15 cellular contexts compared by ENCODE assay signal in genomic region chr9:114685951-114686350, GRCh38. TPM values are rescaled to one million over a fixed set of nuclear protein-coding genes. Genes with fewer than 3 reads are reported as not detected.
A peak's percentile ranks its signal among the peaks of the same experiment; 100 is the strongest.
DNase-seq lines count a peak whose midpoint lies in the region; ATAC-seq lines count a peak whose summit lies in the region.
"Had no signal": no experiment of that assay in that cellular context is flagged by ENCODE, and none has a peak within 500 bp of the region (broad histone marks: within the 10 kb centered on the region; RNA-seq: fewer than 3 reads in every experiment).

No MANE protein-coding gene starts in this region.

- peaks cover 2% of the 10 kb centered on the region for H3K27me3 Mint-ChIP-seq in activated naive CD4-positive, alpha-beta T cell treated with anti-CD3 and anti-CD28 coated beads, Interleukin-2, amount 50 U/mL, for 24 hours

- peak; percentile 32 for DNase-seq in NOMO-1 treated with DMSO at 0.1 percent for 48 hours (lab: John Stamatoyannopoulos, UW; ENCODE audit: unreplicated experiment)
- DNase-seq in NOMO-1 treated with dmso at 0.1 percent for 144 hours (lab: John Stamatoyannopoulos, UW; ENCODE audit: unreplicated experiment) = no peak
- DNase-seq in activated naive CD4-positive, alpha-beta T cell treated with Interleukin-2 at 50 U/mL for 16 hours = no peak
- no peak for DNase-seq in activated naive CD4-positive, alpha-beta T cell treated with anti-CD3 and anti-CD28 coated beads, Interleukin-2, amount 50 U/mL, for 72 hours (ENCODE audit: low spot score in 2 of 2)
- no peak for DNase-seq in NCI-H1930 (lab: John Stamatoyannopoulos, UW)
- no peak for DNase-seq in stimulated activated naive CD4-positive, alpha-beta T cell (lab: John Stamatoyannopoulos, UW)
- DNase-seq in effector CD4-positive, alpha-beta T cell = no peak
- DNase-seq: EL, GOT3, NCI-H1417, NCI-H2029, NCI-H510A, NCI-H82 had no signal

- no peaks in the 10 kb centered on the region for H3K9me3 Mint-ChIP-seq in activated naive CD4-positive, alpha-beta T cell treated with anti-CD3 and anti-CD28 coated beads, Interleukin-2, amount 50 U/mL, for 24 hours
- peaks cover 0 to 28% of the 10 kb centered on the region in 2 donors for H3K9me3 Mint-ChIP-seq in activated naive CD4-positive, alpha-beta T cell treated with anti-CD3 and anti-CD28 coated beads, Interleukin-2, amount 50 U/mL, for 72 hours

- peak overlapping the region; percentile 36 for H3K27ac Mint-ChIP-seq in activated naive CD4-positive, alpha-beta T cell treated with anti-CD3 and anti-CD28 coated beads, Interleukin-2, amount 50 U/mL, for 24 hours
- H3K27ac Mint-ChIP-seq in activated naive CD4-positive, alpha-beta T cell treated with anti-CD3 and anti-CD28 coated beads, Interleukin-2, amount 50 U/mL, for 72 hours = peak overlapping the region; percentile 62 to 99

- peaks cover 57% of the 10 kb centered on the region for H3K4me1 Mint-ChIP-seq in activated naive CD4-positive, alpha-beta T cell treated with anti-CD3 and anti-CD28 coated beads, Interleukin-2, amount 50 U/mL, for 24 hours

- ATAC-seq in activated naive CD4-positive, alpha-beta T cell treated with anti-CD3 and anti-CD28 coated beads, Interleukin-2, amount 50 U/mL, for 72 hours = no peak

- peaks cover 1% of the 10 kb centered on the region for H3K36me3 Mint-ChIP-seq in activated naive CD4-positive, alpha-beta T cell treated with anti-CD3 and anti-CD28 coated beads, Interleukin-2, amount 50 U/mL, for 24 hours
- H3K36me3 Mint-ChIP-seq in activated naive CD4-positive, alpha-beta T cell treated with anti-CD3 and anti-CD28 coated beads, Interleukin-2, amount 50 U/mL, for 72 hours = peaks cover 26 to 45% of the 10 kb centered on the region in 2 donors

- H3K4me3 Mint-ChIP-seq in activated naive CD4-positive, alpha-beta T cell treated with anti-CD3 and anti-CD28 coated beads, Interleukin-2, amount 50 U/mL, for 24 hours = peak overlapping the region; percentile 24

RNA-seq across cellular contexts. Expression of gene TEX48, which starts 4.0 kb away (rescaled TPM):
- not detected for total RNA-seq in activated naive CD4-positive, alpha-beta T cell treated with anti-CD3 and anti-CD28 coated beads, Interleukin-2, amount 50 U/mL, for 72 hours
- total RNA-seq: RPMI7951 had no signal

RNA-seq across cellular contexts. Expression of gene TEX53, which starts 28.3 kb away (rescaled TPM):
- total RNA-seq in activated naive CD4-positive, alpha-beta T cell treated with anti-CD3 and anti-CD28 coated beads, Interleukin-2, amount 50 U/mL, for 72 hours = not detected
- total RNA-seq: RPMI7951 had no signal
